ENCODE assay signal across 10 cellular contexts in the genomic region with DNA sequence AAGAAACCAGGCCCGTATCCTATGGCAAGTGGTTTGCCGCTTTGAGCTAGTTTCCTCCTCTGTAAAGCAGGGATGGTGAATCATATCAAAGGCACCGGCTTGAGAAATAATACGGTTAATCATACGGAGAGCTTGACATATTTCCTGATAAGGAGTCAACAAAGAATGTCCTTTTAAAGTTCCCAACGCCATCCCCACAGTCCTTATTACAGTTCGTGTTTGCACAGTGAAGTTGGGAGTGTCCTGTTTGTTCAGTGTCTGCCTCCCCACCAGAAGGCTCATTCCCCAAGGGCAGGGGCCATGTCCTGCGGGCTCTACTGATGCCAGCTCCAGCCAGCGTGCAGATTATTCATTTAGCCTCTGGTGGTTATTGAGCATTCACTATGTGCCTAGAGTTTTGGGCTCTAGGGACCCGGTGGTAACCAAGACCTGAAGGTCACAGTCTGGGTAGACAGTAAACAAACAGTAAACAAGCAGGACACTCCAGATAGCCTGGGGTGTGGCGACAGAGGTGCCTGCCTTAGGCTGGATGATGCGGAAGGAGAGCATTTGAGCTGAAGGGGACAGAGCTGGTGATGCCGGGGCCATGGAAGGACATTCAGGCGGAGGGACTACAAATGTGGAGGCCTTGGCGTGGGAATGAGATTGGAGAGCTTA. TPM values are rescaled to one million over a fixed set of nuclear protein-coding genes. Genes with fewer than 3 reads are reported as not detected.
DNase-seq lines count a peak whose midpoint lies in the region; ATAC-seq, FAIRE-seq and TF ChIP-seq lines count a peak whose summit lies in the region.
"Had no signal": no experiment of that assay in that cellular context is flagged by ENCODE, and none has a peak within 500 bp of the region (broad histone marks: within the 10 kb centered on the region; RNA-seq: fewer than 3 reads in every experiment).

No MANE protein-coding gene starts in this region.

- peak overlapping the region in 1 of 2 experiments; percentile 36; a peak in 1 of 4 replicates for H3K9ac ChIP-seq in K562 (ENCODE audit: insufficient read depth in 1 of 2, low read depth in 2 of 2, low read length in 2 of 2)

- H2AFZ ChIP-seq in K562 (ENCODE audit: low read depth, low read length), result no peak overlapping the region

- in situ Hi-C loops in ACHN (cut with HindIII; ENCODE audit: low pct_ligation_motif_present, low pct_unique_long_range_greater_than_20kb, low sequenced_read_pairs), result no loop called here
- in situ Hi-C loops in K562 (cut with MboI), result no loop called here

- H3K4me1 ChIP-seq in K562 (replicated peaks in 1 of 2; ENCODE audit: control insufficient read depth in 2 of 2, insufficient read depth in 2 of 2, low read length in 2 of 2), result peaks cover 19 to 40% of the 10 kb centered on the region in 2 experiments

- POLR2A ChIA-PET in K562 (lab: Yijun Ruan, JAX) (interaction anchor here (0.6 to 1.3 kb wide), 5 partner anchors 8 to 213 kb away, joined by 3 to 4 read pairs (median 4); no protein-coding TSS in a partner anchor), GM10248 (lab: Yijun Ruan, JAX) (no interaction called here)

- H3K27ac ChIP-seq in K562 (ENCODE audit: extremely low read depth, low read depth, low read length), result no peak overlapping the region

- peaks cover 51% of the 10 kb centered on the region for H3K79me2 ChIP-seq in K562 (ENCODE audit: control insufficient read depth, insufficient read depth, low read length)

- no peaks in the 10 kb centered on the region for H3K9me1 ChIP-seq in K562 (ENCODE audit: control insufficient read depth, insufficient read depth, low read length)

- no peaks in the 10 kb centered on the region for H3K9me3 ChIP-seq in K562 (replicated peaks; ENCODE audit: control insufficient read depth, insufficient read depth, low read depth, low read length)

- ATAC-seq in K562, result no peak

- TF ChIP-seq EP300 in K562 (IDR thresholded peaks at IDR 0.05; ENCODE audit: low read length), result no peak

- H3K4me2 ChIP-seq in K562 (ENCODE audit: insufficient read depth, low read length), result no peak overlapping the region

- DNase-seq in ACHN (peak; percentile 50), HPDE6-E6E7 (ENCODE audit: extremely low spot score) (peak; percentile 45), K562 (ENCODE audit: extremely low read depth in 1 of 4, low spot score in 3 of 4) (no peak), mucosa of gallbladder (ENCODE audit: low spot score) (peak; percentile 74), Ammon's horn (ENCODE audit: low spot score) (no peak), islet precursor cell (no peak), SKM-1 (lab: John Stamatoyannopoulos, UW; ENCODE audit: unreplicated experiment) (no peak), GM10248 (ENCODE audit: extremely low spot score) (no peak)
- DNase-seq: GF-D8; stimulated activated CD4-positive, alpha-beta T cell treated with anti-CD3 and anti-CD28 coated beads, Interleukin-12 subunit alpha, Interleukin-12 subunit beta, amount 100 ng/mL, for 4 hours had no signal

- FAIRE-seq in K562 (lab: Jason Lieb, UNC), result peak; percentile 15

- intact Hi-C loops in K562 (cut with micrococcal nuclease), result no loop called here

- no peak overlapping the region for H3K4me3 ChIP-seq in K562

- no peaks in the 10 kb centered on the region for H3K27me3 ChIP-seq in K562 (ENCODE audit: control insufficient read depth in 2 of 2, insufficient read depth in 2 of 2, low read length in 2 of 2)

- CTCF ChIA-PET in K562 (lab: Yijun Ruan, JAX; ENCODE audit: low intra/inter-chr PET ratio) (no interaction called here), GM10248 (lab: Yijun Ruan, JAX) (interaction anchor here (1.3 to 10.2 kb wide), 3 partner anchors 10 to 32 kb away, joined by 4 to 120 read pairs (median 6); no protein-coding TSS in a partner anchor)

- TF ChIP-seq CTCF in K562 (IDR thresholded peaks at IDR 0.05 in 2 of 3, conservative IDR thresholded peaks at IDR 0.05 in 1 of 3; ENCODE audit: insufficient read depth in 2 of 3, low read depth in 1 of 3, low read length in 3 of 3) (no peak), GM10248 (IDR thresholded peaks at IDR 0.05; ENCODE audit: control extremely low read depth, extremely low read depth, low read depth, missing control alignments) (no peak)

- WGBS in K562 (ENCODE audit: insufficient coverage, low coverage, missing lambda C conversion rate), result 79% methylated on average over 15 of the region's 15 CpGs

- TF ChIP-seq POLR2A in K562 (conservative IDR thresholded peaks at IDR 0.05), result no peak

- peaks cover 76% of the 10 kb centered on the region; the same call in 2 of the 3 replicates for H3K36me3 ChIP-seq in K562 (ENCODE audit: control insufficient read depth, insufficient read depth, low read length)

- no peak for TF ChIP-seq RAD21 in K562 (CRISPR knock-in tag; conservative IDR thresholded peaks at IDR 0.05 in 1 of 2, IDR thresholded peaks at IDR 0.05 in 1 of 2)

- H4K20me1 ChIP-seq in K562 (replicated peaks; ENCODE audit: control insufficient read depth, insufficient read depth, low read length), result peaks cover 6% of the 10 kb centered on the region

- BruUV-seq in K562 (replicated peaks; lab: Mats Ljungman, UMichigan), result no TSS peak

RNA-seq across cellular contexts. Expression of a gene that starts 6.3 kb away (rescaled TPM):
- total RNA-seq in K562 (2011; cell fraction: chromatin; rRNA removed; ENCODE audit: low replicate concordance), result 167 and 288 TPM in 2 replicates
- 130 and 133 TPM in 2 replicates for total RNA-seq in K562 (2011; cell fraction: nucleolus; rRNA removed)
- total RNA-seq in K562 (2011; cell fraction: nucleoplasm; rRNA removed), result 132 and 192 TPM in 2 replicates
- 41.8 and 47.0 TPM in 2 replicates for total RNA-seq in K562 (2014; rRNA removed)
- 13.9 and 16.4 TPM in 2 replicates for total RNA-seq in K562 (2014; rRNA removed; fragmentation: Illumina TruSeq; extraction: Trizol)
- total RNA-seq in K562 (2015; rRNA removed; fragmentation: Illumina TruSeq; extraction: Trizol), result 19.4 and 20.5 TPM in 2 replicates
- 58.7 and 62.5 TPM in 2 replicates for total RNA-seq in K562 (2021)
- polyA plus RNA-seq in K562 (2011; rRNA removed), result 39.4 and 54.3 TPM in 2 replicates
- polyA plus RNA-seq in K562 (2011; cell fraction: cytosol; rRNA removed), result 51.1 and 57.8 TPM in 2 replicates
- 131 and 183 TPM in 2 replicates for polyA plus RNA-seq in K562 (2011; cell fraction: nucleus; rRNA removed)
- 35.7 and 68.6 TPM in 2 replicates for polyA plus RNA-seq in K562 (2012)
- polyA plus RNA-seq in K562 (2014; fragmentation: Illumina TruSeq; extraction: Trizol), result 38.5 and 54.1 TPM in 2 replicates
- polyA plus RNA-seq in K562 (2014; fragmentation: Nextera tagmentation; extraction: Ambion mirVana), result 1 to 10 TPM; 1.4 to 1.7 TPM
- 61.7 and 63.8 TPM in 2 replicates for polyA plus RNA-seq in K562 (2014; rRNA removed)
- polyA minus RNA-seq in K562 (2011; rRNA and poly(A)+ RNA removed), result 41.4 and 44.4 TPM in 2 replicates
- 39.7 and 39.8 TPM in 2 replicates for polyA minus RNA-seq in K562 (2011; cell fraction: cytosol; rRNA and poly(A)+ RNA removed)
- polyA minus RNA-seq in K562 (2011; cell fraction: nucleus; rRNA and poly(A)+ RNA removed), result 31.2 and 45.4 TPM in 2 replicates
- total RNA-seq in mucosa of gallbladder, result 31.7 TPM

RNA-seq across cellular contexts. Expression of a gene that starts 23.8 kb away (rescaled TPM):
- total RNA-seq in K562 (2011; cell fraction: chromatin; rRNA removed; ENCODE audit: low replicate concordance), result 6.3 and 14.6 TPM in 2 replicates
- 7.7 and 7.9 TPM in 2 replicates for total RNA-seq in K562 (2011; cell fraction: nucleolus; rRNA removed)
- total RNA-seq in K562 (2011; cell fraction: nucleoplasm; rRNA removed), result 8.3 and 13.4 TPM in 2 replicates
- total RNA-seq in K562 (2014; rRNA removed) (0.91 and 1.6 TPM in 2 replicates), K562 (2014; rRNA removed; fragmentation: Illumina TruSeq; extraction: Trizol) (0.51 and 0.80 TPM in 2 replicates), K562 (2015; rRNA removed; fragmentation: Illumina TruSeq; extraction: Trizol) (0.91 and 1.2 TPM in 2 replicates), K562 (2021) (1.8 TPM in 2 replicates), mucosa of gallbladder (4.8 TPM)
- polyA plus RNA-seq in K562 (2011; rRNA removed) (2.5 and 4.2 TPM in 2 replicates), K562 (2014; fragmentation: Illumina TruSeq; extraction: Trizol) (0.79 and 1.0 TPM in 2 replicates), K562 (2014; fragmentation: Nextera tagmentation; extraction: Ambion mirVana) (under 1 TPM; 0.03 to 0.06 TPM), K562 (2014; rRNA removed) (1.2 and 2.1 TPM in 2 replicates)
- 2.3 and 2.6 TPM in 2 replicates for polyA plus RNA-seq in K562 (2011; cell fraction: cytosol; rRNA removed)
- polyA plus RNA-seq in K562 (2011; cell fraction: nucleus; rRNA removed), result 9.1 and 10.0 TPM in 2 replicates
- 1.4 and 3.7 TPM in 2 replicates for polyA plus RNA-seq in K562 (2012)
- 1.1 and 2.6 TPM in 2 replicates for polyA minus RNA-seq in K562 (2011; rRNA and poly(A)+ RNA removed)
- 1.2 and 1.5 TPM in 2 replicates for polyA minus RNA-seq in K562 (2011; cell fraction: cytosol; rRNA and poly(A)+ RNA removed)
- 1.6 and 2.2 TPM in 2 replicates for polyA minus RNA-seq in K562 (2011; cell fraction: nucleus; rRNA and poly(A)+ RNA removed)

RNA-seq across cellular contexts. Expression of a gene that starts 35.1 kb away (rescaled TPM):
- 0.30 and 0.74 TPM in 2 replicates for total RNA-seq in K562 (2011; cell fraction: chromatin; rRNA removed; ENCODE audit: low replicate concordance)
- total RNA-seq in K562 (2011; cell fraction: nucleolus; rRNA removed), result 0.26 and 0.67 TPM in 2 replicates
- 0.59 and 0.99 TPM in 2 replicates for total RNA-seq in K562 (2011; cell fraction: nucleoplasm; rRNA removed)
- total RNA-seq in K562 (2014; rRNA removed) (not detected in 2 replicates), K562 (2014; rRNA removed; fragmentation: Illumina TruSeq; extraction: Trizol) (not detected in 2 replicates), K562 (2015; rRNA removed; fragmentation: Illumina TruSeq; extraction: Trizol) (0.15 TPM in 1 of 2 replicates, not detected in the other), K562 (2021) (0.20 and 0.36 TPM in 2 replicates), mucosa of gallbladder (21.4 TPM)
- polyA plus RNA-seq in K562 (2011; rRNA removed) (0.10 and 0.11 TPM in 2 replicates), K562 (2014; fragmentation: Illumina TruSeq; extraction: Trizol) (not detected in 2 replicates), K562 (2014; fragmentation: Nextera tagmentation; extraction: Ambion mirVana) (not detected), K562 (2014; rRNA removed) (not detected in 2 replicates)
- polyA plus RNA-seq in K562 (2011; cell fraction: cytosol; rRNA removed), result 0.09 and 0.12 TPM in 2 replicates
- 0.63 and 1.3 TPM in 2 replicates for polyA plus RNA-seq in K562 (2011; cell fraction: nucleus; rRNA removed)
- 0.10 and 1.7 TPM in 2 replicates for polyA plus RNA-seq in K562 (2012)
- polyA minus RNA-seq in K562 (2011; rRNA and poly(A)+ RNA removed), result not detected in 2 replicates
- polyA minus RNA-seq in K562 (2011; cell fraction: cytosol; rRNA and poly(A)+ RNA removed), result not detected in 2 replicates
- 0.27 and 0.56 TPM in 2 replicates for polyA minus RNA-seq in K562 (2011; cell fraction: nucleus; rRNA and poly(A)+ RNA removed)

RNA-seq across cellular contexts. Expression of a gene that starts 42.4 kb away (rescaled TPM):
- total RNA-seq in K562 (2011; cell fraction: chromatin; rRNA removed; ENCODE audit: low replicate concordance), result 49.4 and 86.2 TPM in 2 replicates
- total RNA-seq in K562 (2011; cell fraction: nucleolus; rRNA removed), result 38.2 and 47.9 TPM in 2 replicates
- 33.4 and 39.9 TPM in 2 replicates for total RNA-seq in K562 (2011; cell fraction: nucleoplasm; rRNA removed)
- total RNA-seq in K562 (2014; rRNA removed) (14.5 and 14.6 TPM in 2 replicates), K562 (2014; rRNA removed; fragmentation: Illumina TruSeq; extraction: Trizol) (15.8 and 17.7 TPM in 2 replicates), K562 (2015; rRNA removed; fragmentation: Illumina TruSeq; extraction: Trizol) (10.0 and 10.4 TPM in 2 replicates), K562 (2021) (15.5 and 16.5 TPM in 2 replicates), mucosa of gallbladder (8.9 TPM)
- polyA plus RNA-seq in K562 (2011; rRNA removed) (9.6 and 12.0 TPM in 2 replicates), K562 (2014; fragmentation: Illumina TruSeq; extraction: Trizol) (9.9 and 10.2 TPM in 2 replicates), K562 (2014; fragmentation: Nextera tagmentation; extraction: Ambion mirVana) (1 to 10 TPM; 3.3 to 3.5 TPM), K562 (2014; rRNA removed) (7.0 and 7.9 TPM in 2 replicates)
- polyA plus RNA-seq in K562 (2011; cell fraction: cytosol; rRNA removed), result 6.8 and 6.9 TPM in 2 replicates
- polyA plus RNA-seq in K562 (2011; cell fraction: nucleus; rRNA removed), result 17.3 and 18.8 TPM in 2 replicates
- 7.3 and 9.8 TPM in 2 replicates for polyA plus RNA-seq in K562 (2012)
- 37.5 and 38.9 TPM in 2 replicates for polyA minus RNA-seq in K562 (2011; rRNA and poly(A)+ RNA removed)
- polyA minus RNA-seq in K562 (2011; cell fraction: cytosol; rRNA and poly(A)+ RNA removed), result 9.4 and 17.3 TPM in 2 replicates
- 32.0 and 50.6 TPM in 2 replicates for polyA minus RNA-seq in K562 (2011; cell fraction: nucleus; rRNA and poly(A)+ RNA removed)

Comparison
In these comparisons a context has a peak if more than half of its experiments do, and no peak if none do; other contexts are left out.
1. DNase-seq: peak in ACHN (single experiment), HPDE6-E6E7 (single experiment) and mucosa of gallbladder (single experiment); none in K562 (0 of 4), Ammon's horn (single experiment), islet precursor cell (single experiment), SKM-1 (single experiment) and GM10248 (single experiment).
2. RNA of a gene that starts 35.1 kb away (total RNA-seq): 21.4 TPM in mucosa of gallbladder (single experiment); 0.15 to 0.99 TPM in K562; every median in the first group is over 10 times any median in the second.